ENCODE assay signal across 17 cellular contexts in genomic region chr10:77545585-77545984, GRCh38.
"Had no signal": no experiment of that assay in that cellular context is flagged by ENCODE, and none has a peak within 500 bp of the region (broad histone marks: within the 10 kb centered on the region; RNA-seq: fewer than 3 reads in every experiment).

No MANE protein-coding gene starts in this region.

- H3K27me3 ChIP-seq: upper lobe of right lung had no signal

- H3K4me3 ChIP-seq: upper lobe of right lung had no signal

- ATAC-seq: activated CD8-positive, alpha-beta memory T cell treated with anti-CD3 and anti-CD28 coated beads, Interleukin-2, amount 10 ng/mL, durations not matched to agents 7 days and 5 days; activated T-helper 17 cell treated with anti-CD3 and anti-CD28 coated beads, Interleukin-2, amount 50 U/mL, for 72 hours; effector memory CD8-positive, alpha-beta T cell; left ventricle myocardium superior; upper lobe of right lung had no signal

- DNase-seq: activated CD4-positive, alpha-beta memory T cell treated with anti-CD3 and anti-CD28 coated beads, Interleukin-2, amount 10 ng/mL, durations not matched to agents 7 days and 5 days; activated CD4-positive, alpha-beta T cell treated with anti-CD3 and anti-CD28 coated beads for 48 hours; activated CD4-positive, CD25-positive, alpha-beta regulatory T cell; activated CD8-positive, alpha-beta memory T cell treated with anti-CD3 and anti-CD28 coated beads, Interleukin-2, amount 10 ng/mL, durations not matched to agents 7 days and 5 days; activated naive CD4-positive, alpha-beta T cell; activated naive CD8-positive, alpha-beta T cell treated with anti-CD3 and anti-CD28 coated beads, Interleukin-2, amount 10 ng/mL, durations not matched to agents 7 days and 5 days; effector memory CD8-positive, alpha-beta T cell; foreskin fibroblast; left ventricle myocardium superior; natural killer cell; nucleus accumbens; SHP77 treated with DMSO at 0.1 percent for 48 hours; stimulated activated CD4-positive, alpha-beta T cell treated with anti-CD3 and anti-CD28 coated beads, Interleukin-2, amount 100 ng/mL, for 24 hours; T-helper 1 cell; T1000; upper lobe of right lung had no signal

- H3K36me3 ChIP-seq: upper lobe of right lung had no signal

- H3K9me3 ChIP-seq: upper lobe of right lung had no signal

- H3K27ac ChIP-seq: upper lobe of right lung had no signal

- H3K4me1 ChIP-seq: upper lobe of right lung had no signal
